24 cellular contexts compared by ENCODE assay signal in genomic region chr7:139026551-139026950, GRCh38. TPM values are rescaled to one million over a fixed set of nuclear protein-coding genes. Genes with fewer than 3 reads are reported as not detected.
DNase-seq lines count a peak whose midpoint lies in the region; FAIRE-seq and TF ChIP-seq lines count a peak whose summit lies in the region.
"Had no signal": no experiment of that assay in that cellular context is flagged by ENCODE, and none has a peak within 500 bp of the region (broad histone marks: within the 10 kb centered on the region; RNA-seq: fewer than 3 reads in every experiment).

No MANE protein-coding gene starts in this region.

- WGBS in thyroid gland, 2 donors, result 56 to 61% methylated on average over 6 of the region's 6 CpGs

- H3K4me3 Mint-ChIP-seq in T-helper 1 cell treated with Interleukin-12 subunit alpha and Interleukin-12 subunit beta and Interleukin-4 antibody, amounts not matched to agents 30 μg/mL and 1 μg/mL, for 36 hours, result no peak overlapping the region
- H3K4me3 Mint-ChIP-seq in endothelial cell (ENCODE audit: unreplicated experiment), result peak overlapping the region; percentile 19
- H3K4me3 Mint-ChIP-seq: B cell; CD4-positive, CD25-positive, alpha-beta regulatory T cell; CD8-positive, alpha-beta T cell; GM23338; H9 had no signal

- H3K27me3 Mint-ChIP-seq in T-helper 1 cell treated with Interleukin-12 subunit alpha and Interleukin-12 subunit beta and Interleukin-4 antibody, amounts not matched to agents 30 μg/mL and 1 μg/mL, for 36 hours (ENCODE audit: low read depth), result no peaks in the 10 kb centered on the region
- no peaks in the 10 kb centered on the region for H3K27me3 Mint-ChIP-seq in endothelial cell (ENCODE audit: unreplicated experiment)
- H3K27me3 Mint-ChIP-seq: B cell; CD4-positive, CD25-positive, alpha-beta regulatory T cell had no signal

- intact Hi-C loops in thyroid gland (cut with DNase I), result no loop called here

- no peak for TF ChIP-seq POLR2A in thyroid gland (IDR thresholded peaks at IDR 0.05)

- peaks cover 10 to 15% of the 10 kb centered on the region in 2 donors for H3K36me3 ChIP-seq in thyroid gland

- TF ChIP-seq CTCF in endothelial cell (IDR thresholded peaks at IDR 0.05; ENCODE audit: unreplicated experiment) (no peak), thyroid gland (IDR thresholded peaks at IDR 0.05) (no peak)

- peaks cover 10% of the 10 kb centered on the region for H3K4me1 Mint-ChIP-seq in T-helper 1 cell treated with Interleukin-12 subunit alpha and Interleukin-12 subunit beta and Interleukin-4 antibody, amounts not matched to agents 30 μg/mL and 1 μg/mL, for 36 hours (ENCODE audit: low read depth)
- H3K4me1 Mint-ChIP-seq in endothelial cell (ENCODE audit: unreplicated experiment), result no peaks in the 10 kb centered on the region
- H3K4me1 Mint-ChIP-seq: B cell, GM23338 had no signal

- no peaks in the 10 kb centered on the region for H3K9me3 ChIP-seq in thyroid gland
- H3K9me3 ChIP-seq: BLaER1 had no signal

- H3K4me1 ChIP-seq in thyroid gland, result peaks cover 17 to 56% of the 10 kb centered on the region in 2 donors
- H3K4me1 ChIP-seq: BLaER1 had no signal

- DNase-seq in T-helper 1 cell (no peak), endothelial cell (ENCODE audit: low spot score) (no peak), thyroid gland (peak; percentile 68 to 77), frontal cortex (ENCODE audit: low spot score in 2 of 2) (no peak), NCI-H774 (lab: John Stamatoyannopoulos, UW) (no peak)
- DNase-seq in activated CD8-positive, alpha-beta memory T cell treated with anti-CD3 and anti-CD28 coated beads, Interleukin-2, amount 50 U/mL, for 48 hours, result peak; percentile 3
- no peak for DNase-seq in activated CD8-positive, alpha-beta memory T cell treated with anti-CD3 and anti-CD28 coated beads, Interleukin-2, amount 50 U/mL, for 4 hours
- DNase-seq: CD4-positive, CD25-positive, alpha-beta regulatory T cell; CD8-positive, alpha-beta T cell; DMS 273 treated with DMSO at 0.1 percent for 48 hours; DMS53; DMS79 treated with DMSO at 0.1 percent for 48 hours; GF-D8; H9 had no signal

- H3K27ac ChIP-seq in thyroid gland, result peak overlapping the region; percentile 52 to 83 (median 82)
- H3K27ac ChIP-seq: 22Rv1, BLaER1, C4-2B had no signal

- H3K27me3 ChIP-seq in thyroid gland, result no peaks in the 10 kb centered on the region
- H3K27me3 ChIP-seq: BLaER1 had no signal

- FAIRE-seq in frontal cortex (lab: Jason Lieb, UNC), result no peak
- FAIRE-seq: A204.1, D721Med, GM12891, GM18507 had no signal

- no peak overlapping the region for H3K4me3 ChIP-seq in thyroid gland (replicated peaks in 1 of 3)
- H3K4me3 ChIP-seq: BLaER1, GM23338 had no signal

- H3K36me3 Mint-ChIP-seq in T-helper 1 cell treated with Interleukin-12 subunit alpha and Interleukin-12 subunit beta and Interleukin-4 antibody, amounts not matched to agents 30 μg/mL and 1 μg/mL, for 36 hours (ENCODE audit: low read depth), result peaks cover 54% of the 10 kb centered on the region
- H3K36me3 Mint-ChIP-seq in endothelial cell (ENCODE audit: low read depth, unreplicated experiment), result peaks cover 27% of the 10 kb centered on the region
- H3K36me3 Mint-ChIP-seq: CD4-positive, CD25-positive, alpha-beta regulatory T cell; CD8-positive, alpha-beta T cell had no signal

- H3K27ac Mint-ChIP-seq in T-helper 1 cell treated with Interleukin-12 subunit alpha and Interleukin-12 subunit beta and Interleukin-4 antibody, amounts not matched to agents 30 μg/mL and 1 μg/mL, for 36 hours, result peak overlapping the region; percentile 32
- no peak overlapping the region for H3K27ac Mint-ChIP-seq in endothelial cell (ENCODE audit: unreplicated experiment)
- H3K27ac Mint-ChIP-seq: B cell; CD4-positive, CD25-positive, alpha-beta regulatory T cell; CD8-positive, alpha-beta T cell; GM23338; H9 had no signal

- no peaks in the 10 kb centered on the region for H3K9me3 Mint-ChIP-seq in T-helper 1 cell treated with Interleukin-12 subunit alpha and Interleukin-12 subunit beta and Interleukin-4 antibody, amounts not matched to agents 30 μg/mL and 1 μg/mL, for 36 hours
- no peaks in the 10 kb centered on the region for H3K9me3 Mint-ChIP-seq in endothelial cell (ENCODE audit: unreplicated experiment)
- H3K9me3 Mint-ChIP-seq: CD4-positive, CD25-positive, alpha-beta regulatory T cell; CD8-positive, alpha-beta T cell; GM23338; H9 had no signal

RNA-seq across cellular contexts. Expression of gene ZC3HAV1L, which starts 9.3 kb away (rescaled TPM):
- total RNA-seq in endothelial cell (ENCODE audit: unreplicated experiment) (12.4 TPM), thyroid gland (10 to 100 TPM; 31.7 to 73.7 (median 45.5) TPM), frontal cortex (5.7 TPM)
- total RNA-seq: H9 had no signal

RNA-seq across cellular contexts. Expression of gene KIAA1549, which starts 45.4 kb away (rescaled TPM):
- total RNA-seq in endothelial cell (ENCODE audit: unreplicated experiment) (10.8 TPM), thyroid gland (1 to 10 TPM; 1.2 to 3.9 (median 2.6) TPM), frontal cortex (21.6 TPM)

Comparison
In these comparisons a context has a peak if more than half of its experiments do, and no peak if none do; other contexts are left out.
1. DNase-seq: peak in activated CD8-positive, alpha-beta memory T cell treated with anti-CD3 and anti-CD28 coated beads, Interleukin-2, amount 50 U/mL, for 48 hours (single experiment) and thyroid gland (2 of 2); none in T-helper 1 cell (0 of 5), activated CD8-positive, alpha-beta memory T cell treated with anti-CD3 and anti-CD28 coated beads, Interleukin-2, amount 50 U/mL, for 4 hours (single experiment), endothelial cell (single experiment), frontal cortex (0 of 2) and NCI-H774 (single experiment).